Comparison of ENCODE assay signal across 8 cellular contexts in genomic region chr20:35226775-35227681, GRCh38. TPM values are rescaled to one million over a fixed set of nuclear protein-coding genes. Genes with fewer than 3 reads are reported as not detected.
DNase-seq lines count a peak whose midpoint lies in the region; ATAC-seq lines count a peak whose summit lies in the region.

No MANE protein-coding gene starts in this region.

- H3K27me3 ChIP-seq in H7 (ENCODE audit: control insufficient read depth, insufficient read depth, low read length) (peaks cover 12% of the 10 kb centered on the region), iPS DF 6.9 (ENCODE audit: control insufficient read depth, insufficient read depth, low read length) (no peaks in the 10 kb centered on the region)

- no peak overlapping the region for H3K27ac ChIP-seq in iPS DF 6.9 (ENCODE audit: low read length)

- WGBS in iPS DF 6.9 (ENCODE audit: insufficient coverage, insufficient read length) = no CpG with 5 or more reads among the region's 91 CpGs

- peak; percentile 26 for DNase-seq in A172 (ENCODE audit: low spot score)
- DNase-seq in H7 = peak; percentile 94
- peak; percentile 14 for DNase-seq in T follicular helper cell (ENCODE audit: low read depth)
- DNase-seq in amniotic epithelial cell (ENCODE audit: low read depth) = peak; percentile 48
- DNase-seq in iPS DF 6.9 (ENCODE audit: low read depth, low spot score) = no peak
- DNase-seq in skeletal muscle cell (ENCODE audit: low read depth) = no peak
- no peak for DNase-seq in cortex of kidney (lab: John Stamatoyannopoulos, UW)

- H3K36me3 ChIP-seq in H7 (replicated peaks; ENCODE audit: control insufficient read depth, insufficient read depth, low read length) (no peaks in the 10 kb centered on the region), iPS DF 6.9 (ENCODE audit: control insufficient read depth, insufficient read depth, low read length) (no peaks in the 10 kb centered on the region)

- peak overlapping the region; percentile 13; the same call in 1 of the 2 replicates for H3K4me3 ChIP-seq in H7 (ENCODE audit: insufficient read depth, low read depth, low read length)
- H3K4me3 ChIP-seq in iPS DF 6.9 (ENCODE audit: low read length) = peak overlapping the region; percentile 36; the same call in 1 of the 2 replicates
- H3K4me3 ChIP-seq in skeletal muscle cell (ENCODE audit: low read depth, low read length) = peak overlapping the region; percentile 24

- peaks cover 2% of the 10 kb centered on the region; the same call in 1 of the 2 replicates for H3K4me1 ChIP-seq in iPS DF 6.9 (ENCODE audit: control insufficient read depth, insufficient read depth, low read length)

- ATAC-seq in GM19351 (IDR thresholded peaks at IDR 0.05; ENCODE audit: unreplicated experiment) = no peak

- H3K9me3 ChIP-seq in iPS DF 6.9 (ENCODE audit: control insufficient read depth, insufficient read depth, low read length) = no peaks in the 10 kb centered on the region

RNA-seq across cellular contexts. Expression of gene MMP24, which starts 0.5 kb away (rescaled TPM):
- 5.2 and 14.2 TPM in 2 replicates for total RNA-seq in A172 (2014; rRNA removed; shearing (Covaris generic))
- 14.8 and 21.1 TPM in 2 replicates for total RNA-seq in H7 (2014; rRNA removed; shearing (Covaris generic))

RNA-seq across cellular contexts. Expression of gene MMP24OS, which starts 50.9 kb away (rescaled TPM):
- total RNA-seq in A172 (2014; rRNA removed; shearing (Covaris generic)) = 11.4 and 15.1 TPM in 2 replicates
- 7.4 and 16.7 TPM in 2 replicates for total RNA-seq in H7 (2014; rRNA removed; shearing (Covaris generic))

RNA-seq across cellular contexts. Expression of gene PROCR, which starts 55.2 kb away (rescaled TPM):
- 32.2 and 48.0 TPM in 2 replicates for total RNA-seq in A172 (2014; rRNA removed; shearing (Covaris generic))
- 64.9 and 89.6 TPM in 2 replicates for total RNA-seq in H7 (2014; rRNA removed; shearing (Covaris generic))

RNA-seq across cellular contexts. Expression of gene EIF6, which starts 57.5 kb away (rescaled TPM):
- total RNA-seq in A172 (2014; rRNA removed; shearing (Covaris generic)) = 230 and 292 TPM in 2 replicates
- 212 and 246 TPM in 2 replicates for total RNA-seq in H7 (2014; rRNA removed; shearing (Covaris generic))

Comparison
In these comparisons a context has a peak if more than half of its experiments do, and no peak if none do; other contexts are left out.
1. DNase-seq: peak in A172 (single experiment), H7 (single experiment), T follicular helper cell (single experiment) and amniotic epithelial cell (single experiment); none in iPS DF 6.9 (single experiment), skeletal muscle cell (single experiment) and cortex of kidney (single experiment).
2. Peak in every context shown above with its lines, with median percentiles within 50 percentile points of each other: H3K4me3 ChIP-seq.